31 cellular contexts compared by ENCODE assay signal in genomic region chr7:54931532-54931931, GRCh38.
"Had no signal": no experiment of that assay in that cellular context is flagged by ENCODE, and none has a peak within 500 bp of the region (broad histone marks: within the 10 kb centered on the region; RNA-seq: fewer than 3 reads in every experiment).

No MANE protein-coding gene starts in this region.

- ATAC-seq: activated CD4-positive, alpha-beta T cell treated with anti-CD3 and anti-CD28 coated beads for 36 hours; activated CD8-positive, alpha-beta memory T cell treated with anti-CD3 and anti-CD28 coated beads, Interleukin-2, amount 10 ng/mL, durations not matched to agents 7 days and 5 days; activated CD8-positive, alpha-beta T cell treated with anti-CD3 and anti-CD28 coated beads, Interleukin-2, amount 10 ng/mL, durations not matched to agents 7 days and 5 days; esophagus mucosa; T-cell had no signal

- H3K4me3 Mint-ChIP-seq: activated CD4-positive, alpha-beta memory T cell treated with anti-CD3 and anti-CD28 coated beads for 36 hours; activated CD4-positive, alpha-beta T cell treated with anti-CD3 and anti-CD28 coated beads for 36 hours; activated CD4-positive, alpha-beta T cell treated with anti-CD3 and anti-CD28 coated beads, Interleukin-2, amount 10 ng/mL, durations not matched to agents 24 days and 14 days; activated CD8-positive, alpha-beta memory T cell treated with anti-CD3 and anti-CD28 coated beads, Interleukin-2, amount 10 ng/mL, durations not matched to agents 7 days and 5 days; activated CD8-positive, alpha-beta T cell treated with anti-CD3 and anti-CD28 coated beads, Interleukin-2, amount 10 ng/mL, durations not matched to agents 7 days and 5 days; activated naive CD4-positive, alpha-beta T cell treated with anti-CD3 and anti-CD28 coated beads, Interleukin-2, amount 10 ng/mL, durations not matched to agents 7 days and 5 days; activated naive CD8-positive, alpha-beta T cell; activated T-helper 1 cell treated with anti-CD3 and anti-CD28 coated beads, Interleukin-12 subunit alpha, Interleukin-12 subunit beta, Interleukin-2, Interleukin-4 antibody, amounts not matched to agents 30 ng/mL and 10 ng/mL and 1 ng/mL, durations not matched to agents 14 hours and 24 hours and 36 hours; endodermal cell; T-cell; T-helper 1 cell treated with Interleukin-12 subunit alpha and Interleukin-12 subunit beta and Interleukin-4 antibody, amounts not matched to agents 30 μg/mL and 1 μg/mL, for 36 hours; T-helper 2 cell treated with Interferon-gamma antibody and Interleukin-4, amounts not matched to agents 5 μg/mL and 100 μg/mL, for 36 hours had no signal

- FAIRE-seq: bronchial epithelial cell, frontal cortex had no signal

- DNase-seq: activated CD4-positive, alpha-beta memory T cell treated with anti-CD3 and anti-CD28 coated beads for 36 hours; activated CD4-positive, alpha-beta T cell treated with anti-CD3 and anti-CD28 coated beads for 36 hours; activated CD4-positive, alpha-beta T cell treated with anti-CD3 and anti-CD28 coated beads, Interleukin-2, amount 10 ng/mL, durations not matched to agents 24 days and 14 days; activated CD4-positive, CD25-positive, alpha-beta regulatory T cell; activated CD4-positive, CD25-positive, alpha-beta regulatory T cell treated with anti-CD3 and anti-CD28 coated beads, Interleukin-2, amount 50 U/mL, for 72 hours; activated CD8-positive, alpha-beta memory T cell treated with anti-CD3 and anti-CD28 coated beads, Interleukin-2, amount 10 ng/mL, durations not matched to agents 7 days and 5 days; activated CD8-positive, alpha-beta memory T cell treated with anti-CD3 and anti-CD28 coated beads, Interleukin-2, amount 50 U/mL, for 4 hours; activated CD8-positive, alpha-beta T cell treated with anti-CD3 and anti-CD28 coated beads, Interleukin-2, amount 10 ng/mL, durations not matched to agents 7 days and 5 days; activated effector memory CD4-positive, alpha-beta T cell treated with anti-CD3 and anti-CD28 coated beads, Interleukin-2, amount 50 U/mL, for 16 hours; activated naive CD4-positive, alpha-beta T cell treated with anti-CD3 and anti-CD28 coated beads, Interleukin-2, amount 10 ng/mL, durations not matched to agents 7 days and 5 days; activated T-cell treated with anti-CD3 and anti-CD28 coated beads, Interleukin-2, amount 50 U/mL, for 1 hour; activated T-cell treated with anti-CD3 and anti-CD28 coated beads, Interleukin-2, amount 50 U/mL, for 48 hours; amniotic stem cell; anterior cingulate cortex; brain microvascular endothelial cell; cortex of kidney; effector CD8-positive, alpha-beta T cell; endodermal cell; foreskin fibroblast; head of caudate nucleus; T-cell; T1000; WERI-Rb-1 had no signal

- H3K36me3 Mint-ChIP-seq: activated CD4-positive, alpha-beta memory T cell treated with anti-CD3 and anti-CD28 coated beads for 36 hours; activated CD8-positive, alpha-beta memory T cell treated with anti-CD3 and anti-CD28 coated beads, Interleukin-2, amount 10 ng/mL, durations not matched to agents 7 days and 5 days; activated naive CD4-positive, alpha-beta T cell treated with anti-CD3 and anti-CD28 coated beads, Interleukin-2, amount 10 ng/mL, durations not matched to agents 7 days and 5 days; activated naive CD8-positive, alpha-beta T cell; T-cell had no signal

- H3K27ac Mint-ChIP-seq: activated CD4-positive, alpha-beta memory T cell treated with anti-CD3 and anti-CD28 coated beads for 36 hours; activated CD4-positive, alpha-beta T cell treated with anti-CD3 and anti-CD28 coated beads for 36 hours; activated CD4-positive, alpha-beta T cell treated with anti-CD3 and anti-CD28 coated beads, Interleukin-2, amount 10 ng/mL, durations not matched to agents 24 days and 14 days; activated CD8-positive, alpha-beta memory T cell treated with anti-CD3 and anti-CD28 coated beads, Interleukin-2, amount 10 ng/mL, durations not matched to agents 7 days and 5 days; activated CD8-positive, alpha-beta T cell treated with anti-CD3 and anti-CD28 coated beads, Interleukin-2, amount 10 ng/mL, durations not matched to agents 7 days and 5 days; activated naive CD4-positive, alpha-beta T cell treated with anti-CD3 and anti-CD28 coated beads, Interleukin-2, amount 10 ng/mL, durations not matched to agents 7 days and 5 days; activated naive CD8-positive, alpha-beta T cell; activated T-helper 1 cell treated with anti-CD3 and anti-CD28 coated beads, Interleukin-12 subunit alpha, Interleukin-12 subunit beta, Interleukin-2, Interleukin-4 antibody, amounts not matched to agents 30 ng/mL and 10 ng/mL and 1 ng/mL, durations not matched to agents 14 hours and 24 hours and 36 hours; activated T-helper 2 cell treated with anti-CD3 and anti-CD28 coated beads, Interferon-gamma antibody, Interleukin-2, Interleukin-4, amounts not matched to agents 10 μg/mL and 5 μg/mL and 100 μg/mL, durations not matched to agents 14 hours and 24 hours and 36 hours; endodermal cell; T-cell; T-helper 1 cell treated with Interleukin-12 subunit alpha and Interleukin-12 subunit beta and Interleukin-4 antibody, amounts not matched to agents 30 μg/mL and 1 μg/mL, for 36 hours; T-helper 2 cell treated with Interferon-gamma antibody and Interleukin-4, amounts not matched to agents 5 μg/mL and 100 μg/mL, for 36 hours had no signal

- H3K4me1 Mint-ChIP-seq: activated CD4-positive, alpha-beta T cell treated with anti-CD3 and anti-CD28 coated beads, Interleukin-2, amount 10 ng/mL, durations not matched to agents 24 days and 14 days; activated CD8-positive, alpha-beta memory T cell treated with anti-CD3 and anti-CD28 coated beads, Interleukin-2, amount 10 ng/mL, durations not matched to agents 7 days and 5 days; activated naive CD4-positive, alpha-beta T cell treated with anti-CD3 and anti-CD28 coated beads, Interleukin-2, amount 10 ng/mL, durations not matched to agents 7 days and 5 days had no signal

- H3K36me3 ChIP-seq: brain microvascular endothelial cell, WERI-Rb-1 had no signal

- H3K9me3 Mint-ChIP-seq: activated CD4-positive, alpha-beta T cell treated with anti-CD3 and anti-CD28 coated beads, Interleukin-2, amount 10 ng/mL, durations not matched to agents 24 days and 14 days; activated naive CD4-positive, alpha-beta T cell treated with anti-CD3 and anti-CD28 coated beads, Interleukin-2, amount 10 ng/mL, durations not matched to agents 7 days and 5 days; endodermal cell had no signal

- H3K27ac ChIP-seq: brain microvascular endothelial cell, WERI-Rb-1 had no signal
